Comparison of ENCODE assay signal across 3 cellular contexts in the genomic region with DNA sequence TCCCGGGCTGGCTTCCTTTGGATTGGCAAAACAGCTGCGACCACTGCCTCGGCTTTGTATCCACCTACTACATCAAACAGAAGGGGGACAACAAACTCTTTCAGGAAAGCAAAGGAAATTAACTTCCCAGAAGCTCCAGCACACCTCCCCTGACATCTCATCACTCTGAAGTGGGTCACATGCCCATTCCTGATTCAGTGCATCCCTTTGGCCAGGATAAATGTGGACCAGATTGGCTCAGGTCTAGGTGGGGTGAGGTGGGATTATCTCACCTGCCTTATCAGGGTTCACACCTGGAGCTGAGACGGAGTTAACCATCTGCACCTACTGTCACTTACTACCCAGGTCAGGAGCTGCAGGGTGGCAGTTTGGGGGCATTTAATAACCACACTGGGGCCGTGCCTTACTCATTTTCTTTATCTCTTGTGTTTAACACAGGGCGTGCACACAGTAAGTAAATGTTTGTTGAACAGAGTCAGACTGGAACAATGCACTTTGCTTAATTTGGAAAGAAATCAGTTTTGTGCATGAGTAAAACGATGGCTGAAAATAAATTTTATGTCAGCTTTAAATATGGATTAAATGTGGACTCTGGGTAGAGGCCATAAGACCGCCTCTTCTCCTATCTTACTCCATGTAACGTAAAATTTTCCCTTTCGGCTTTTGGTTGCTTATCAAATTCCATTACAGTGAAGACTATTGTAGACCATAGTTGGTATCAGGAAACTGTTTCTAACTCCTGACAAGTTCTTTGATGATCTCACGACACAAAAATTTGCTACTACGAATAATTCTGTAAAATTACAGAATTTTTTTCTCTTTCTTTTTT.
A peak's percentile ranks its signal among the peaks of the same experiment; 100 is the strongest.
TF ChIP-seq lines count a peak whose summit lies in the region.

No MANE protein-coding gene starts in this region.

TF ChIP-seq in SK-N-SH treated with all-trans-retinoic acid at 6 μM for 48 hours, 23 proteins besides CTCF, POLR2A, EP300 and RAD21:
- peak; percentile 62 for TF ChIP-seq ISL1 (CRISPR knock-in tag; IDR thresholded peaks at IDR 0.05)
- TF ChIP-seq SNAI2 (CRISPR knock-in tag; IDR thresholded peaks at IDR 0.05), result no peak
- TF ChIP-seq, protein P1, sequence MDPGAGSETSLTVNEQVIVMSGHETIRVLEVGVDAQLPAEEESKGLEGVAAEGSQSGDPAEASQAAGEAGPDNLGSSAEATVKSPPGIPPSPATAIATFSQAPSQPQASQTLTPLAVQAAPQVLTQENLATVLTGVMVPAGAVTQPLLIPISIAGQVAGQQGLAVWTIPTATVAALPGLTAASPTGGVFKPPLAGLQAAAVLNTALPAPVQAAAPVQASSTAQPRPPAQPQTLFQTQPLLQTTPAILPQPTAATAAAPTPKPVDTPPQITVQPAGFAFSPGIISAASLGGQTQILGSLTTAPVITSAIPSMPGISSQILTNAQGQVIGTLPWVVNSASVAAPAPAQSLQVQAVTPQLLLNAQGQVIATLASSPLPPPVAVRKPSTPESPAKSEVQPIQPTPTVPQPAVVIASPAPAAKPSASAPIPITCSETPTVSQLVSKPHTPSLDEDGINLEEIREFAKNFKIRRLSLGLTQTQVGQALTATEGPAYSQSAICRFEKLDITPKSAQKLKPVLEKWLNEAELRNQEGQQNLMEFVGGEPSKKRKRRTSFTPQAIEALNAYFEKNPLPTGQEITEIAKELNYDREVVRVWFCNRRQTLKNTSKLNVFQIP (CRISPR knock-in tag; IDR thresholded peaks at IDR 0.05; ENCODE audit: borderline replicate concordance, low read depth), result no peak
- TF ChIP-seq, protein P2, sequence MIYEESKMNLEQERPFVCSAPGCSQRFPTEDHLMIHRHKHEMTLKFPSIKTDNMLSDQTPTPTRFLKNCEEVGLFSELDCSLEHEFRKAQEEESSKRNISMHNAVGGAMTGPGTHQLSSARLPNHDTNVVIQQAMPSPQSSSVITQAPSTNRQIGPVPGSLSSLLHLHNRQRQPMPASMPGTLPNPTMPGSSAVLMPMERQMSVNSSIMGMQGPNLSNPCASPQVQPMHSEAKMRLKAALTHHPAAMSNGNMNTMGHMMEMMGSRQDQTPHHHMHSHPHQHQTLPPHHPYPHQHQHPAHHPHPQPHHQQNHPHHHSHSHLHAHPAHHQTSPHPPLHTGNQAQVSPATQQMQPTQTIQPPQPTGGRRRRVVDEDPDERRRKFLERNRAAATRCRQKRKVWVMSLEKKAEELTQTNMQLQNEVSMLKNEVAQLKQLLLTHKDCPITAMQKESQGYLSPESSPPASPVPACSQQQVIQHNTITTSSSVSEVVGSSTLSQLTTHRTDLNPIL (CRISPR knock-in tag; IDR thresholded peaks at IDR 0.05; ENCODE audit: low read depth), result no peak

TF ChIP-seq in SK-N-SH, 30 proteins besides CTCF, POLR2A, EP300 and RAD21:
- no peak for TF ChIP-seq MXI1 (IDR thresholded peaks at IDR 0.05; ENCODE audit: low read depth, low read length)
- TF ChIP-seq, protein P3, sequence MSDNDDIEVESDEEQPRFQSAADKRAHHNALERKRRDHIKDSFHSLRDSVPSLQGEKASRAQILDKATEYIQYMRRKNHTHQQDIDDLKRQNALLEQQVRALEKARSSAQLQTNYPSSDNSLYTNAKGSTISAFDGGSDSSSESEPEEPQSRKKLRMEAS (IDR thresholded peaks at IDR 0.05; ENCODE audit: low read depth), result no peak
- TF ChIP-seq, protein P4, sequence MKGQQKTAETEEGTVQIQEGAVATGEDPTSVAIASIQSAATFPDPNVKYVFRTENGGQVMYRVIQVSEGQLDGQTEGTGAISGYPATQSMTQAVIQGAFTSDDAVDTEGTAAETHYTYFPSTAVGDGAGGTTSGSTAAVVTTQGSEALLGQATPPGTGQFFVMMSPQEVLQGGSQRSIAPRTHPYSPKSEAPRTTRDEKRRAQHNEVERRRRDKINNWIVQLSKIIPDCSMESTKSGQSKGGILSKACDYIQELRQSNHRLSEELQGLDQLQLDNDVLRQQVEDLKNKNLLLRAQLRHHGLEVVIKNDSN (IDR thresholded peaks at IDR 0.05; ENCODE audit: borderline replicate concordance, low read depth), result no peak
- no peak for TF ChIP-seq JUND (IDR thresholded peaks at IDR 0.05)
- TF ChIP-seq FOSL2 (IDR thresholded peaks at IDR 0.05; ENCODE audit: borderline replicate concordance, low read depth), result no peak
- no peak for TF ChIP-seq FOXJ3 (CRISPR knock-in tag; IDR thresholded peaks at IDR 0.05)
- TF ChIP-seq, protein P5, sequence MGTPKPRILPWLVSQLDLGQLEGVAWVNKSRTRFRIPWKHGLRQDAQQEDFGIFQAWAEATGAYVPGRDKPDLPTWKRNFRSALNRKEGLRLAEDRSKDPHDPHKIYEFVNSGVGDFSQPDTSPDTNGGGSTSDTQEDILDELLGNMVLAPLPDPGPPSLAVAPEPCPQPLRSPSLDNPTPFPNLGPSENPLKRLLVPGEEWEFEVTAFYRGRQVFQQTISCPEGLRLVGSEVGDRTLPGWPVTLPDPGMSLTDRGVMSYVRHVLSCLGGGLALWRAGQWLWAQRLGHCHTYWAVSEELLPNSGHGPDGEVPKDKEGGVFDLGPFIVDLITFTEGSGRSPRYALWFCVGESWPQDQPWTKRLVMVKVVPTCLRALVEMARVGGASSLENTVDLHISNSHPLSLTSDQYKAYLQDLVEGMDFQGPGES (IDR thresholded peaks at IDR 0.05; ENCODE audit: low read depth, low read length), result no peak
- no peak for TF ChIP-seq TEAD4 (IDR thresholded peaks at IDR 0.05; ENCODE audit: borderline replicate concordance, insufficient read depth)

TF ChIP-seq in endothelial cell of umbilical vein, 7 proteins besides CTCF, POLR2A, EP300 and RAD21:
- TF ChIP-seq JUN (IDR thresholded peaks at IDR 0.05; ENCODE audit: borderline replicate concordance, insufficient read depth, insufficient read length, low read depth) (peak; percentile 83), FOS (IDR thresholded peaks at IDR 0.05; ENCODE audit: borderline replicate concordance, insufficient read depth, low read length) (peak; percentile 32)
- TF ChIP-seq, protein P3 (IDR thresholded peaks at IDR 0.05; ENCODE audit: insufficient read depth, insufficient read length), result no peak
